ENCODE assay signal across 12 cellular contexts in genomic region chr21:29347274-29347681, GRCh38. TPM values are rescaled to one million over a fixed set of nuclear protein-coding genes. Genes with fewer than 3 reads are reported as not detected.
DNase-seq lines count a peak whose midpoint lies in the region; ATAC-seq and TF ChIP-seq lines count a peak whose summit lies in the region.
"Had no signal": no experiment of that assay in that cellular context is flagged by ENCODE, and none has a peak within 500 bp of the region (broad histone marks: within the 10 kb centered on the region; RNA-seq: fewer than 3 reads in every experiment).

No MANE protein-coding gene starts in this region.

- no peak overlapping the region for H2AFZ ChIP-seq in mammary epithelial cell (ENCODE audit: low read depth, low read length)

- ATAC-seq in left colon (peak; percentile 22), GM21528 (IDR thresholded peaks at IDR 0.05; ENCODE audit: low FRiP score, unreplicated experiment) (no peak)

- H3K79me2 ChIP-seq in mammary epithelial cell (ENCODE audit: insufficient read depth, low read length): peaks cover 64% of the 10 kb centered on the region

- H3K27me3 ChIP-seq in mammary epithelial cell (ENCODE audit: insufficient read depth, low read length) (no peaks in the 10 kb centered on the region), stomach smooth muscle (ENCODE audit: control insufficient read depth in 1 of 2, insufficient read depth in 2 of 2, low read length in 2 of 2) (no peaks in the 10 kb centered on the region)

- CTCF ChIA-PET in MCF 10A (lab: Yijun Ruan, JAX) (interaction anchor here (0.5 to 3.9 kb wide), 6 partner anchors 13 to 183 kb away, joined by 3 to 38 read pairs (median 4); no protein-coding TSS in a partner anchor), mammary epithelial cell (lab: Charles Lee; ENCODE audit: low non-redundant PET) (no interaction called here)

- no peaks in the 10 kb centered on the region for H4K20me1 ChIP-seq in mammary epithelial cell (ENCODE audit: insufficient read depth, low read length)

- TF ChIP-seq CTCF in MCF 10A (IDR thresholded peaks at IDR 0.05; ENCODE audit: unreplicated experiment) (no peak), mammary epithelial cell (conservative IDR thresholded peaks at IDR 0.05 in 1 of 2, IDR thresholded peaks at IDR 0.05 in 1 of 2; ENCODE audit: extremely low read depth in 1 of 2, insufficient read depth in 1 of 2, low read depth in 1 of 2, low read length in 2 of 2) (no peak), endothelial cell (IDR thresholded peaks at IDR 0.05; ENCODE audit: unreplicated experiment) (no peak)

- dilution Hi-C loops in mammary epithelial cell (cut with HindIII; ENCODE audit: low sequenced_read_pairs): no loop called here

- no peak overlapping the region for H3K4me3 Mint-ChIP-seq in MCF 10A (ENCODE audit: unreplicated experiment)
- no peak overlapping the region for H3K4me3 Mint-ChIP-seq in endothelial cell (ENCODE audit: unreplicated experiment)
- H3K4me3 Mint-ChIP-seq: activated T-cell treated with anti-CD3 and anti-CD28 coated beads, Interleukin-2, amount 50 U/mL, for 4 hours; brain had no signal

- H3K4me3 ChIP-seq in mammary epithelial cell (replicated peaks in 1 of 3; ENCODE audit: insufficient read depth in 1 of 3, low read depth in 2 of 3, low read length in 3 of 3): no peak overlapping the region
- peak overlapping the region in 1 of 2 donors; percentile 8 for H3K4me3 ChIP-seq in stomach smooth muscle (ENCODE audit: low read length in 2 of 2)

- DNase-seq in MCF 10A (ENCODE audit: unreplicated experiment) (no peak), mammary epithelial cell (no peak), SKM-1 (lab: John Stamatoyannopoulos, UW; ENCODE audit: unreplicated experiment) (peak; percentile 13), left colon (no peak), midbrain (lab: John Stamatoyannopoulos, UW) (no peak), endothelial cell (ENCODE audit: low spot score) (no peak)
- DNase-seq: ACHN; activated T-cell treated with anti-CD3 and anti-CD28 coated beads, Interleukin-2, amount 50 U/mL, for 4 hours; NCI-H2227 treated with DMSO at 0.1 percent for 48 hours had no signal

- H3K27me3 Mint-ChIP-seq in MCF 10A (ENCODE audit: insufficient read depth, unreplicated experiment): no peaks in the 10 kb centered on the region
- H3K27me3 Mint-ChIP-seq in endothelial cell (ENCODE audit: unreplicated experiment): peaks cover 3% of the 10 kb centered on the region
- H3K27me3 Mint-ChIP-seq: brain had no signal

- no peaks in the 10 kb centered on the region for H3K9me3 Mint-ChIP-seq in MCF 10A (ENCODE audit: unreplicated experiment)
- no peaks in the 10 kb centered on the region for H3K9me3 Mint-ChIP-seq in endothelial cell (ENCODE audit: unreplicated experiment)
- H3K9me3 Mint-ChIP-seq: activated T-cell treated with anti-CD3 and anti-CD28 coated beads, Interleukin-2, amount 50 U/mL, for 4 hours; brain had no signal

- H3K4me1 ChIP-seq in mammary epithelial cell (ENCODE audit: insufficient read depth, low read length) (peaks cover 37% of the 10 kb centered on the region), stomach smooth muscle (ENCODE audit: control insufficient read depth, insufficient read depth, low read length) (peaks cover 29% of the 10 kb centered on the region)

- WGBS in mammary epithelial cell (ENCODE audit: low coverage, missing lambda C conversion rate): 76% methylated on average over 4 of the region's 4 CpGs

- no peak overlapping the region for H3K4me2 ChIP-seq in mammary epithelial cell (ENCODE audit: insufficient read depth, low read depth, low read length)

- intact Hi-C loops in MCF 10A (cut with micrococcal nuclease): no loop called here
- intact Hi-C loops in mammary epithelial cell (cut with micrococcal nuclease): no loop called here
- intact Hi-C loops in left colon (cut with DNase I, micrococcal nuclease): loop anchor here in 1 of 2 donors (5.0 kb wide), 1 partner anchor 185 kb away; no protein-coding TSS in a partner anchor

- in situ Hi-C loops in mammary epithelial cell (cut with MboI; ENCODE audit: low sequenced_read_pairs in 2 of 2): no loop called here

- peaks cover 36% of the 10 kb centered on the region for H3K4me1 Mint-ChIP-seq in MCF 10A (ENCODE audit: insufficient read depth, unreplicated experiment)
- H3K4me1 Mint-ChIP-seq in endothelial cell (ENCODE audit: unreplicated experiment): peaks cover 20% of the 10 kb centered on the region

- H3K36me3 ChIP-seq in mammary epithelial cell (ENCODE audit: insufficient read depth, low read length) (no peaks in the 10 kb centered on the region), stomach smooth muscle (ENCODE audit: control insufficient read depth in 2 of 2, insufficient read depth in 2 of 2, low read length in 2 of 2) (no peaks in the 10 kb centered on the region)

- H3K36me3 Mint-ChIP-seq in MCF 10A (ENCODE audit: insufficient read depth, unreplicated experiment): peaks cover 66% of the 10 kb centered on the region
- H3K36me3 Mint-ChIP-seq in endothelial cell (ENCODE audit: low read depth, unreplicated experiment): no peaks in the 10 kb centered on the region

- no peak overlapping the region for H3K27ac ChIP-seq in mammary epithelial cell (ENCODE audit: insufficient read depth, low read depth, low read length)
- H3K27ac ChIP-seq in stomach smooth muscle (ENCODE audit: low read length): peak overlapping the region; percentile 53

- H3K9me3 ChIP-seq in mammary epithelial cell (replicated peaks; ENCODE audit: insufficient read depth, low read length) (no peaks in the 10 kb centered on the region), stomach smooth muscle (ENCODE audit: control insufficient read depth in 2 of 2, low read length in 2 of 2) (no peaks in the 10 kb centered on the region)

- H3K9ac ChIP-seq in mammary epithelial cell (ENCODE audit: insufficient read depth, low read length): no peak overlapping the region
- no peak overlapping the region for H3K9ac ChIP-seq in stomach smooth muscle (ENCODE audit: low read length in 2 of 2)

- no TSS peak for BruUV-seq in MCF 10A (replicated peaks; lab: Mats Ljungman, UMichigan)
- BruUV-seq in mammary epithelial cell (replicated peaks; lab: Mats Ljungman, UMichigan): no TSS peak

- POLR2A ChIA-PET in MCF 10A (lab: Yijun Ruan, JAX): interaction anchor here (10.6 kb wide), 1 partner anchor 46 kb away, joined by 155 read pairs; the partner anchor contains the start of gene BACH1

- H3K27ac Mint-ChIP-seq in MCF 10A (ENCODE audit: low read depth, unreplicated experiment): peak overlapping the region; percentile 1
- no peak overlapping the region for H3K27ac Mint-ChIP-seq in endothelial cell (ENCODE audit: unreplicated experiment)
- H3K27ac Mint-ChIP-seq: brain had no signal

RNA-seq across cellular contexts. Expression of gene BACH1, which starts 48.6 kb away (rescaled TPM):
- total RNA-seq in MCF 10A (2022): 69.3 and 76.6 TPM in 2 replicates
- total RNA-seq in mammary epithelial cell: 10 to 100 TPM; 38.8 to 45.7 TPM
- 13.7 TPM for polyA plus RNA-seq in mammary epithelial cell
- 98.6 TPM for polyA minus RNA-seq in mammary epithelial cell
- 10 to 100 TPM; 38.5 to 63.8 TPM for total RNA-seq in left colon
- total RNA-seq in endothelial cell (ENCODE audit: unreplicated experiment): 49.4 TPM
